In genomic region chr1:193181985-193182384, GRCh38 we compare ENCODE assay signal across 1 cellular context.
TF ChIP-seq lines count a peak whose summit lies in the region.

No MANE protein-coding gene starts in this region.

TF ChIP-seq in K562, 482 proteins besides CTCF, POLR2A, EP300 and RAD21 (continued from another document):
- TF ChIP-seq BRCA1 (IDR thresholded peaks at IDR 0.05) (no peak), BRCA1 (CRISPR knock-in tag; IDR thresholded peaks at IDR 0.05) (no peak), USF1 (CRISPR knock-in tag; IDR thresholded peaks at IDR 0.05) (no peak), ESRRB (CRISPR knock-in tag; IDR thresholded peaks at IDR 0.05; ENCODE audit: borderline replicate concordance) (no peak), SAP30 (IDR thresholded peaks at IDR 0.05; ENCODE audit: borderline replicate concordance, insufficient read depth, low read depth, low read length, poor library complexity, severe bottlenecking) (no peak)
